ENCODE assay signal across 12 cellular contexts in genomic region chr9:87742813-87743428, GRCh38.
"Had no signal": no experiment of that assay in that cellular context is flagged by ENCODE, and none has a peak within 500 bp of the region (broad histone marks: within the 10 kb centered on the region; RNA-seq: fewer than 3 reads in every experiment).

No MANE protein-coding gene starts in this region.

- H3K27ac ChIP-seq: brain microvascular endothelial cell, gastrocnemius medialis, heart right ventricle, left lung had no signal

- DNase-seq: activated gamma-delta T cell treated with Interleukin-2 at 50 U/mL for 16 hours; activated naive CD8-positive, alpha-beta T cell treated with anti-CD3 and anti-CD28 coated beads for 36 hours; activated T-cell treated with anti-CD3 and anti-CD28 coated beads, Interleukin-2, amount 50 U/mL, for 4 hours; brain microvascular endothelial cell; gastrocnemius medialis; heart right ventricle; islet precursor cell; left lung; natural killer cell; posterior cingulate gyrus; stimulated activated CD4-positive, alpha-beta T cell treated with anti-CD3 and anti-CD28 coated beads, Interleukin-15, amount 100 ng/mL, for 24 hours; stimulated activated CD4-positive, alpha-beta T cell treated with anti-CD3 and anti-CD28 coated beads, Interleukin-4, amount 100 ng/mL, for 24 hours had no signal

- H3K4me1 ChIP-seq: gastrocnemius medialis, heart right ventricle, left lung had no signal

- H3K4me3 ChIP-seq: gastrocnemius medialis, heart right ventricle, left lung had no signal

- H3K36me3 ChIP-seq: brain microvascular endothelial cell, gastrocnemius medialis, heart right ventricle, left lung had no signal

- H3K9me3 ChIP-seq: gastrocnemius medialis had no signal

- ATAC-seq: activated T-cell treated with anti-CD3 and anti-CD28 coated beads, Interleukin-2, amount 50 U/mL, for 4 hours; gastrocnemius medialis; heart right ventricle; left lung; natural killer cell had no signal

- H3K27me3 ChIP-seq: brain microvascular endothelial cell had no signal
